Comparison of ENCODE assay signal across 8 cellular contexts in genomic region chr17:75864448-75864871, GRCh38. TPM values are rescaled to one million over a fixed set of nuclear protein-coding genes. Genes with fewer than 3 reads are reported as not detected.
DNase-seq lines count a peak whose midpoint lies in the region; ATAC-seq lines count a peak whose summit lies in the region.

No MANE protein-coding gene starts in this region.

- H3K27ac ChIP-seq in CD4-positive, CD25-positive, alpha-beta regulatory T cell (ENCODE audit: insufficient read depth, low read length, poor library complexity, severe bottlenecking), result no peak overlapping the region

- peak overlapping the region in 1 of 4 donors; percentile 7 for H3K4me3 Mint-ChIP-seq in CD4-positive, CD25-positive, alpha-beta regulatory T cell
- H3K4me3 Mint-ChIP-seq in T-helper 17 cell, result peak overlapping the region; percentile 60

- no peak overlapping the region for H3K9ac ChIP-seq in skeletal muscle satellite cell (ENCODE audit: low read depth, low read length)

- peak; percentile 24 to 48 for ATAC-seq in CD4-positive, CD25-positive, alpha-beta regulatory T cell (ENCODE audit: low read depth in 2 of 2)
- peak; percentile 77 for ATAC-seq in GM19023 (IDR thresholded peaks at IDR 0.05; ENCODE audit: unreplicated experiment)
- ATAC-seq in HG03066 (IDR thresholded peaks at IDR 0.05; ENCODE audit: low read depth, unreplicated experiment), result peak; percentile 83
- ATAC-seq in T-helper 17 cell, result peak; percentile 70

- peaks cover 4% of the 10 kb centered on the region for H3K27me3 Mint-ChIP-seq in CD4-positive, CD25-positive, alpha-beta regulatory T cell
- no peaks in the 10 kb centered on the region for H3K27me3 Mint-ChIP-seq in T-helper 17 cell

- DNase-seq in CD4-positive, CD25-positive, alpha-beta regulatory T cell, result peak in 1 of 3 donors; percentile 33
- DNase-seq in T-helper 17 cell, result no peak
- peak; percentile 84 for DNase-seq in fibroblast of peridontal ligament (ENCODE audit: extremely low read depth)
- no peak for DNase-seq in foreskin melanocyte
- no peak for DNase-seq in NCI-H1930 (lab: John Stamatoyannopoulos, UW)

- no peaks in the 10 kb centered on the region for H3K36me3 ChIP-seq in CD4-positive, CD25-positive, alpha-beta regulatory T cell (ENCODE audit: control insufficient read depth, insufficient read depth, low read length)
- H3K36me3 ChIP-seq in skeletal muscle satellite cell (ENCODE audit: insufficient read depth, low read length), result no peaks in the 10 kb centered on the region

- no peaks in the 10 kb centered on the region for H3K36me3 Mint-ChIP-seq in CD4-positive, CD25-positive, alpha-beta regulatory T cell
- no peaks in the 10 kb centered on the region for H3K36me3 Mint-ChIP-seq in T-helper 17 cell (ENCODE audit: low read depth)

- peak overlapping the region in 2 of 3 donors; percentile 66 to 71 for H3K27ac Mint-ChIP-seq in CD4-positive, CD25-positive, alpha-beta regulatory T cell
- peak overlapping the region; percentile 86 for H3K27ac Mint-ChIP-seq in T-helper 17 cell

- no peaks in the 10 kb centered on the region for H3K9me3 ChIP-seq in CD4-positive, CD25-positive, alpha-beta regulatory T cell (ENCODE audit: control insufficient read depth in 2 of 2, low read length in 2 of 2)
- H3K9me3 ChIP-seq in T-helper 17 cell (ENCODE audit: control insufficient read depth, low read length, poor library complexity, severe bottlenecking) (no peaks in the 10 kb centered on the region), skeletal muscle satellite cell (replicated peaks; ENCODE audit: low read length) (no peaks in the 10 kb centered on the region)

- H3K27me3 ChIP-seq in CD4-positive, CD25-positive, alpha-beta regulatory T cell (ENCODE audit: control insufficient read depth, insufficient read depth, low read length), result no peaks in the 10 kb centered on the region
- no peaks in the 10 kb centered on the region for H3K27me3 ChIP-seq in skeletal muscle satellite cell (ENCODE audit: control insufficient read depth, insufficient read depth, low read length)

- H3K4me2 ChIP-seq in skeletal muscle satellite cell (ENCODE audit: low read length), result peak overlapping the region; percentile 28

- no peak overlapping the region for H3K4me3 ChIP-seq in CD4-positive, CD25-positive, alpha-beta regulatory T cell (ENCODE audit: low read depth, low read length)
- H3K4me3 ChIP-seq in skeletal muscle satellite cell (ENCODE audit: low read length), result no peak overlapping the region

- no peaks in the 10 kb centered on the region for H3K9me3 Mint-ChIP-seq in CD4-positive, CD25-positive, alpha-beta regulatory T cell

- peaks cover 9% of the 10 kb centered on the region for H3K4me1 ChIP-seq in CD4-positive, CD25-positive, alpha-beta regulatory T cell (ENCODE audit: control insufficient read depth, insufficient read depth, low read length, poor library complexity, severe bottlenecking)
- H3K4me1 ChIP-seq in skeletal muscle satellite cell (ENCODE audit: control insufficient read depth, insufficient read depth, low read length), result peaks cover 14% of the 10 kb centered on the region

- H3K4me1 Mint-ChIP-seq in CD4-positive, CD25-positive, alpha-beta regulatory T cell, result peaks cover 0 to 19% (median 5%) of the 10 kb centered on the region in 4 donors
- H3K4me1 Mint-ChIP-seq in T-helper 17 cell, result peaks cover 17% of the 10 kb centered on the region

RNA-seq across cellular contexts. Expression of gene WBP2, which starts 9.3 kb away (rescaled TPM):
- 118 TPM for total RNA-seq in CD4-positive, CD25-positive, alpha-beta regulatory T cell
- polyA plus RNA-seq in CD4-positive, CD25-positive, alpha-beta regulatory T cell, result 100 to 1,000 TPM in 1 of 4 donors, 10 to 100 TPM in 3; 77.7 to 112 (median 91.2) TPM
- total RNA-seq in T-helper 17 cell, result 100 to 1,000 TPM in 1 of 2 donors, 10 to 100 TPM in 1; 86.0 to 114 TPM
- total RNA-seq in skeletal muscle satellite cell (2012; rRNA removed), result 15.1 and 18.5 TPM in 2 replicates

RNA-seq across cellular contexts. Expression of gene TRIM47, which starts 13.9 kb away (rescaled TPM):
- total RNA-seq in CD4-positive, CD25-positive, alpha-beta regulatory T cell, result 3.6 TPM
- polyA plus RNA-seq in CD4-positive, CD25-positive, alpha-beta regulatory T cell, result 10 to 100 TPM in 3 of 4 donors, 1 to 10 TPM in 1; 8.7 to 16.6 (median 15.8) TPM
- 1 to 10 TPM; 4.5 to 9.4 TPM for total RNA-seq in T-helper 17 cell
- total RNA-seq in skeletal muscle satellite cell (2012; rRNA removed), result 22.9 and 26.4 TPM in 2 replicates

RNA-seq across cellular contexts. Expression of gene UNC13D, which starts 20.3 kb away (rescaled TPM):
- 149 TPM for total RNA-seq in CD4-positive, CD25-positive, alpha-beta regulatory T cell
- 10 to 100 TPM; 41.6 to 51.7 (median 45.0) TPM for polyA plus RNA-seq in CD4-positive, CD25-positive, alpha-beta regulatory T cell
- 100 to 1,000 TPM; 164 TPM for total RNA-seq in T-helper 17 cell
- total RNA-seq in skeletal muscle satellite cell (2012; rRNA removed), result under 0.01 and 1.0 TPM in 2 replicates

RNA-seq across cellular contexts. Expression of gene TRIM65, which starts 32.3 kb away (rescaled TPM):
- 18.7 TPM for total RNA-seq in CD4-positive, CD25-positive, alpha-beta regulatory T cell
- polyA plus RNA-seq in CD4-positive, CD25-positive, alpha-beta regulatory T cell, result 10 to 100 TPM; 16.9 to 24.3 (median 20.1) TPM
- 10 to 100 TPM; 19.8 to 23.6 TPM for total RNA-seq in T-helper 17 cell
- total RNA-seq in skeletal muscle satellite cell (2012; rRNA removed), result 14.2 and 16.0 TPM in 2 replicates

RNA-seq across cellular contexts. Expression of gene MRPL38, which starts 40.2 kb away (rescaled TPM):
- total RNA-seq in CD4-positive, CD25-positive, alpha-beta regulatory T cell, result 118 TPM
- 10 to 100 TPM; 58.0 to 68.8 (median 64.8) TPM for polyA plus RNA-seq in CD4-positive, CD25-positive, alpha-beta regulatory T cell
- total RNA-seq in T-helper 17 cell, result 100 to 1,000 TPM in 1 of 2 donors, 10 to 100 TPM in 1; 93.8 to 107 TPM
- total RNA-seq in skeletal muscle satellite cell (2012; rRNA removed), result 31.2 and 41.1 TPM in 2 replicates
